9 cellular contexts compared by ENCODE assay signal in genomic region chr2:219289537-219290361, GRCh38. TPM values are rescaled to one million over a fixed set of nuclear protein-coding genes. Genes with fewer than 3 reads are reported as not detected.
DNase-seq lines count a peak whose midpoint lies in the region; ATAC-seq and TF ChIP-seq lines count a peak whose summit lies in the region.
"Had no signal": no experiment of that assay in that cellular context is flagged by ENCODE, and none has a peak within 500 bp of the region (broad histone marks: within the 10 kb centered on the region; RNA-seq: fewer than 3 reads in every experiment).

No MANE protein-coding gene starts in this region.

- H3K4me1 ChIP-seq in body of pancreas, result peaks cover 7% of the 10 kb centered on the region

- 54 to 59% methylated on average over 15 to 16 of the region's 16 CpGs for WGBS in body of pancreas, 2 donors

- TF ChIP-seq CTCF in body of pancreas (IDR thresholded peaks at IDR 0.05), result no peak

- intact Hi-C loops in body of pancreas (cut with DNase I), result loop anchor here (5.0 kb wide), 1 partner anchor 117 kb away; the partner anchor contains the start of gene SLC23A3

- no peaks in the 10 kb centered on the region for H3K9me3 ChIP-seq in body of pancreas

- no peak for TF ChIP-seq POLR2A in body of pancreas (IDR thresholded peaks at IDR 0.05)

- ATAC-seq in body of pancreas (peak; percentile 41), GM21825 (IDR thresholded peaks at IDR 0.05; ENCODE audit: unreplicated experiment) (no peak)

- H3K36me3 ChIP-seq in body of pancreas (replicated peaks in 1 of 2; ENCODE audit: insufficient read depth in 1 of 2, low read depth in 2 of 2), result peaks cover 0 to 2% of the 10 kb centered on the region in 2 donors

- no peak overlapping the region for H3K27ac ChIP-seq in body of pancreas
- H3K27ac ChIP-seq in temporal lobe (ENCODE audit: low read depth, low read length), result peak overlapping the region; percentile 100

- no peaks in the 10 kb centered on the region for H3K27me3 ChIP-seq in body of pancreas

- DNase-seq in HT-29 (ENCODE audit: low spot score), result peak; percentile 26
- DNase-seq in body of pancreas, result peak; percentile 35 to 58 (median 42)
- peak in 49 of 51 donors; percentile 25 to 94 (median 79) for DNase-seq in hypothalamus (lab: John Stamatoyannopoulos, UW)
- no peak for DNase-seq in NAMALWA (ENCODE audit: low spot score)
- no peak for DNase-seq in NCI-H526 (lab: John Stamatoyannopoulos, UW)
- no peak for DNase-seq in NCI-H524 treated with DMSO at 0.1 percent for 48 hours (lab: John Stamatoyannopoulos, UW)

- H3K4me3 ChIP-seq in body of pancreas, result no peak overlapping the region

RNA-seq across cellular contexts. Expression of gene DNAJB2, which starts 10.6 kb away (rescaled TPM):
- total RNA-seq in HT-29 (2014; rRNA removed; shearing (Covaris generic)), result 43.1 and 51.1 TPM in 2 replicates
- 10 to 100 TPM; 60.3 to 68.0 TPM for total RNA-seq in body of pancreas
- 81.1 TPM for total RNA-seq in temporal lobe

RNA-seq across cellular contexts. Expression of gene PTPRN, which starts 19.5 kb away (rescaled TPM):
- not detected in 2 replicates for total RNA-seq in HT-29 (2014; rRNA removed; shearing (Covaris generic))
- total RNA-seq in body of pancreas, result 10 to 100 TPM; 18.7 to 19.8 TPM
- 32.7 TPM for total RNA-seq in temporal lobe

RNA-seq across cellular contexts. Expression of gene TUBA4A, which starts 36.0 kb away (rescaled TPM):
- total RNA-seq in HT-29 (2014; rRNA removed; shearing (Covaris generic)), result 93.8 and 97.4 TPM in 2 replicates
- total RNA-seq in body of pancreas, result 10 to 100 TPM; 17.8 to 20.2 TPM
- 2.5 TPM for total RNA-seq in temporal lobe

RNA-seq across cellular contexts. Expression of gene TUBA4B, which starts 36.7 kb away (rescaled TPM):
- not detected in 2 replicates for total RNA-seq in HT-29 (2014; rRNA removed; shearing (Covaris generic))
- total RNA-seq in body of pancreas (not detected), temporal lobe (not detected)
- total RNA-seq: neural crest cell had no signal

RNA-seq across cellular contexts. Expression of gene RESP18, which starts 42.8 kb away (rescaled TPM):
- not detected in 2 replicates for total RNA-seq in HT-29 (2014; rRNA removed; shearing (Covaris generic))
- not detected for total RNA-seq in body of pancreas
- total RNA-seq in temporal lobe, result 1.2 TPM
- total RNA-seq: neural crest cell had no signal

Comparison
In these comparisons a context has a peak if more than half of its experiments do, and no peak if none do; other contexts are left out.
1. DNase-seq: peak in HT-29 (single experiment), body of pancreas (4 of 4) and hypothalamus (49 of 51); none in NAMALWA (single experiment), NCI-H526 (0 of 2) and NCI-H524 treated with DMSO at 0.1 percent for 48 hours (single experiment).
2. RNA of gene PTPRN, which starts 19.5 kb away (total RNA-seq): 32.7 TPM in temporal lobe (single experiment) and 18.7 to 19.8 TPM in body of pancreas; not detected in HT-29; every median in the first group is over 10 times any median in the second.